In genomic region chr17:43394696-43395095, GRCh38 we compare ENCODE assay signal across 7 cellular contexts. TPM values are rescaled to one million over a fixed set of nuclear protein-coding genes. Genes with fewer than 3 reads are reported as not detected.
A peak's percentile ranks its signal among the peaks of the same experiment; 100 is the strongest.
DNase-seq lines count a peak whose midpoint lies in the region; ATAC-seq and TF ChIP-seq lines count a peak whose summit lies in the region.
"Not testable (repeated sequence)": the region's sequence is repeated elsewhere in the genome, so short reads cannot be mapped to it uniquely, and the experiment has no call there.

No MANE protein-coding gene starts in this region.

- not testable (repeated sequence) for H3K9me3 Mint-ChIP-seq in activated T-helper 17 cell treated with anti-CD3 and anti-CD28 coated beads, Interleukin-2, amount 50 U/mL, for 72 hours; osteocyte (ENCODE audit: unreplicated experiment)

- DNase-seq in OCI-LY7 (ENCODE audit: low spot score); esophagus muscularis mucosa (ENCODE audit: extremely low spot score); lower lobe of right lung; osteocyte (ENCODE audit: extremely low spot score, unreplicated experiment); substantia nigra (lab: John Stamatoyannopoulos, UW): not testable (repeated sequence)

- WGBS in esophagus muscularis mucosa: 92% methylated on average over 12 of the region's 12 CpGs

- ATAC-seq in activated T-helper 17 cell treated with anti-CD3 and anti-CD28 coated beads, Interleukin-2, amount 50 U/mL, for 72 hours (replicated peaks); lower lobe of right lung: not testable (repeated sequence)

- not testable (repeated sequence) for H3K27me3 Mint-ChIP-seq in activated T-helper 17 cell treated with anti-CD3 and anti-CD28 coated beads, Interleukin-2, amount 50 U/mL, for 72 hours; osteocyte (ENCODE audit: unreplicated experiment)

- peak overlapping the region; percentile 8 to 67 (median 50); a peak in 18 of 22 replicates for H3K27ac ChIP-seq in BLaER1 treated with 17β-estradiol and CSF1 and Interleukin-3, amounts not matched to agents 10 nM and 100 nM
- not testable (repeated sequence) for H3K27ac ChIP-seq in OCI-LY7 (ENCODE audit: low read depth, low read length, poor library complexity, severe bottlenecking)
- H3K27ac ChIP-seq in esophagus muscularis mucosa (replicated peaks in 1 of 4) (peak overlapping the region in 3 of 4 donors; percentile 69 to 75 (median 74)), lower lobe of right lung (peak overlapping the region; percentile 58), substantia nigra (ENCODE audit: low read depth, low read length, poor library complexity, severe bottlenecking) (peak overlapping the region; percentile 63)

- H3K4me3 Mint-ChIP-seq in activated T-helper 17 cell treated with anti-CD3 and anti-CD28 coated beads, Interleukin-2, amount 50 U/mL, for 72 hours; osteocyte (ENCODE audit: unreplicated experiment): not testable (repeated sequence)

- H3K4me1 ChIP-seq in BLaER1 treated with 17β-estradiol and CSF1 and Interleukin-3, amounts not matched to agents 10 nM and 100 nM: peaks cover 58 to 80% (median 65%) of the 10 kb centered on the region in 10 experiments
- H3K4me1 ChIP-seq in OCI-LY7 (ENCODE audit: insufficient read depth, low read length, poor library complexity, severe bottlenecking) (peaks cover 16% of the 10 kb centered on the region), esophagus muscularis mucosa (peaks cover 8 to 27% (median 23%) of the 10 kb centered on the region in 4 donors), lower lobe of right lung (peaks cover 40% of the 10 kb centered on the region)

- H3K36me3 Mint-ChIP-seq in activated T-helper 17 cell treated with anti-CD3 and anti-CD28 coated beads, Interleukin-2, amount 50 U/mL, for 72 hours (ENCODE audit: low read depth); osteocyte (ENCODE audit: unreplicated experiment): not testable (repeated sequence)

- H3K4me1 Mint-ChIP-seq in activated T-helper 17 cell treated with anti-CD3 and anti-CD28 coated beads, Interleukin-2, amount 50 U/mL, for 72 hours: peaks cover 13% of the 10 kb centered on the region
- H3K4me1 Mint-ChIP-seq in osteocyte (ENCODE audit: unreplicated experiment): peaks cover 17% of the 10 kb centered on the region

- CTCF ChIA-PET in OCI-LY7 (lab: Charles Lee; ENCODE audit: unreplicated experiment): interaction anchor here (2.4 kb wide), 1 partner anchor 88 kb away, joined by 12 read pairs; the partner anchor contains the start of gene DHX8

- H3K27me3 ChIP-seq in BLaER1 treated with 17β-estradiol and CSF1 and Interleukin-3, amounts not matched to agents 10 nM and 100 nM; esophagus muscularis mucosa; lower lobe of right lung (ENCODE audit: low read depth): not testable (repeated sequence)

- POLR2A ChIA-PET in OCI-LY7 (lab: Charles Lee): not testable (repeated sequence)

- TF ChIP-seq CTCF in OCI-LY7 (conservative IDR thresholded peaks at IDR 0.05; ENCODE audit: low read length); esophagus muscularis mucosa (IDR thresholded peaks at IDR 0.05); lower lobe of right lung (IDR thresholded peaks at IDR 0.05); osteocyte (IDR thresholded peaks at IDR 0.05): not testable (repeated sequence)

- H3K27ac Mint-ChIP-seq in activated T-helper 17 cell treated with anti-CD3 and anti-CD28 coated beads, Interleukin-2, amount 50 U/mL, for 72 hours: peak overlapping the region; percentile 33
- H3K27ac Mint-ChIP-seq in osteocyte (ENCODE audit: unreplicated experiment): peak overlapping the region; percentile 56

- H3K79me2 ChIP-seq in OCI-LY7 (ENCODE audit: insufficient read depth, low read depth, low read length): not testable (repeated sequence)

- H3K9me2 ChIP-seq in OCI-LY7 (ENCODE audit: insufficient read depth, low read length): not testable (repeated sequence)

- H3K4me2 ChIP-seq in BLaER1 treated with 17β-estradiol and CSF1 and Interleukin-3, amounts not matched to agents 10 nM and 100 nM: peak overlapping the region; percentile 20 to 92 (median 49); a peak in 20 of 22 replicates
- not testable (repeated sequence) for H3K4me2 ChIP-seq in OCI-LY7 (ENCODE audit: low read length)

- not testable (repeated sequence) for H3K9me3 ChIP-seq in BLaER1 treated with 17β-estradiol and CSF1 and Interleukin-3, amounts not matched to agents 10 nM and 100 nM (replicated peaks in 1 of 11); OCI-LY7 (ENCODE audit: low read length); esophagus muscularis mucosa; lower lobe of right lung

- not testable (repeated sequence) for TF ChIP-seq POLR2A in esophagus muscularis mucosa (IDR thresholded peaks at IDR 0.05; ENCODE audit: low read depth)

- BruUV-seq in OCI-LY7 (replicated peaks; lab: Mats Ljungman, UMichigan): not testable (repeated sequence)

- peak overlapping the region in 7 of 11 experiments; percentile 6 to 55 (median 40); a peak in 12 of 22 replicates for H3K9ac ChIP-seq in BLaER1 treated with 17β-estradiol and CSF1 and Interleukin-3, amounts not matched to agents 10 nM and 100 nM

- peak overlapping the region; percentile 66; the same call in 1 of the 2 replicates for H2AFZ ChIP-seq in OCI-LY7 (ENCODE audit: low read length)

- not testable (repeated sequence) for H4K20me1 ChIP-seq in BLaER1 treated with 17β-estradiol and CSF1 and Interleukin-3, amounts not matched to agents 10 nM and 100 nM; OCI-LY7 (ENCODE audit: insufficient read depth, low read length)

- H3K36me3 ChIP-seq in BLaER1 treated with 17β-estradiol and CSF1 and Interleukin-3, amounts not matched to agents 10 nM and 100 nM; OCI-LY7 (ENCODE audit: insufficient read depth, low read length); esophagus muscularis mucosa; lower lobe of right lung: not testable (repeated sequence)

- TF ChIP-seq EP300 in esophagus muscularis mucosa (IDR thresholded peaks at IDR 0.05): not testable (repeated sequence)

- H3K4me3 ChIP-seq in BLaER1 treated with 17β-estradiol and CSF1 and Interleukin-3, amounts not matched to agents 10 nM and 100 nM; OCI-LY7 (ENCODE audit: low read depth, low read length, poor library complexity, severe bottlenecking); esophagus muscularis mucosa; lower lobe of right lung: not testable (repeated sequence)

- intact Hi-C loops in OCI-LY7 (cut with micrococcal nuclease; ENCODE audit: unreplicated experiment): loop anchor here (1.0 to 5.0 kb wide), 3 partner anchors 89 to 278 kb away; partner anchors contain the start of gene DHX8
- intact Hi-C loops in esophagus muscularis mucosa (cut with DNase I): loop anchor here (1.0 to 5.0 kb wide), 2 partner anchors 33 to 88 kb away; no protein-coding TSS in a partner anchor
- intact Hi-C loops in lower lobe of right lung (cut with DNase I): loop anchor here (2.0 kb wide), 1 partner anchor 88 kb away; the partner anchor contains the start of gene DHX8

RNA-seq across cellular contexts. Expression of gene ARL4D, which starts 4.1 kb away (rescaled TPM):
- 0.64 and 1.4 TPM in 2 replicates for total RNA-seq in OCI-LY7 (2014; rRNA removed; shearing (Covaris generic))
- total RNA-seq in OCI-LY7 (2022): 0.72 and 0.83 TPM in 2 replicates
- 1 to 10 TPM; 1.7 to 2.5 TPM for total RNA-seq in activated T-helper 17 cell treated with anti-CD3 and anti-CD28 coated beads, Interleukin-2, amount 50 U/mL, for 72 hours
- total RNA-seq in esophagus muscularis mucosa: 10 to 100 TPM; 17.5 to 31.1 (median 21.9) TPM
- 12.9 TPM for total RNA-seq in lower lobe of right lung
- total RNA-seq in osteocyte: 17.2 and 19.3 TPM in 2 replicates
